In the genomic region with DNA sequence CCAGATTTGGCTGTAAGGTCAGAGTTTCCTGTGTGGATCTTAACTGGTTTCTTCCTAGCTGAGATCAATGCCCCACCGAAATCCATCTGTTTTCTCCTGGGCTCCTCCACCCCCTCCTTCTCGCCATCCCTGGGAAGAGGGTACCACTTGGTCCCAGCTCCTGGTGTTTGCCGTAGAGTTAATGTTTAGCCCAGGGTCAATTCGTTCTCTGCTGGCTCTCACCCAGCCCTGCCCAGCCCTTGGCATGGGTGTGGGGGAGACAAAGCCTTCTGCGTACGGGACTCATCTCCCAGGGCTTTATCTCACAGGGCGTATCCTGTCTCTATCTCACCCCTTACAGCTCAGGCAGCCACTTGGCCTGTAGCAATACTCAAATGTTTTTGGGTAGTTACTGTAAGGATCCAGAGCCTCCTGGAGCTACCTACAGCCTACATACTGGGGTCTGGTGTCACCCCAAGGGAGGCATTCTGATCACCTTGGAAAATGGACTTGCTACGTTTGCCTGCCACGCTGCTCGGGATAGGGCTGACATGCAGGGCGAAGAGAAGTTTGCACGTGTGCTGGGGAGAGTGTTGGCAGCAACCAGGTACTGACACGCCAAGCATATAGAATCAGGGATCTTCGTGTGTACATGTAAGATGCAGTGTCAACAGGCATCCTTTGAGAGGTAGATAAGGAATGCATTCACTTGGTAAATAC, we compare ENCODE assay signal across 30 cellular contexts.
A peak's percentile ranks its signal among the peaks of the same experiment; 100 is the strongest.
DNase-seq lines count a peak whose midpoint lies in the region; ATAC-seq, FAIRE-seq and TF ChIP-seq lines count a peak whose summit lies in the region.
"Had no signal": no experiment of that assay in that cellular context is flagged by ENCODE, and none has a peak within 500 bp of the region (broad histone marks: within the 10 kb centered on the region; RNA-seq: fewer than 3 reads in every experiment).

No MANE protein-coding gene starts in this region.

- H4K20me1 ChIP-seq in HepG2 (ENCODE audit: insufficient read depth, low read length): no peaks in the 10 kb centered on the region

- no peak overlapping the region for H2AFZ ChIP-seq in HepG2 (ENCODE audit: low read length)

- H3K9ac ChIP-seq in HepG2 (ENCODE audit: insufficient read depth, low read depth, low read length): no peak overlapping the region

- peak overlapping the region; percentile 78 for H3K27ac ChIP-seq in VCaP
- no peak overlapping the region for H3K27ac ChIP-seq in HepG2 (ENCODE audit: extremely low read length, insufficient read depth, low read length)
- no peak overlapping the region for H3K27ac ChIP-seq in testis
- H3K27ac ChIP-seq: ascending aorta, epithelial cell of prostate, WERI-Rb-1 had no signal

- H3K27me3 ChIP-seq in HepG2 (ENCODE audit: control insufficient read depth in 1 of 2, insufficient read depth in 2 of 2, low read length in 2 of 2) (no peaks in the 10 kb centered on the region), testis (no peaks in the 10 kb centered on the region)
- H3K27me3 ChIP-seq: ascending aorta, dorsolateral prefrontal cortex had no signal

- H3K4me3 ChIP-seq in HepG2 (replicated peaks in 1 of 3; ENCODE audit: insufficient read depth in 1 of 3, low read depth in 2 of 3, low read length in 3 of 3): no peak overlapping the region
- no peak overlapping the region for H3K4me3 ChIP-seq in testis
- H3K4me3 ChIP-seq: ascending aorta, dorsolateral prefrontal cortex had no signal

- 5% methylated on average over 10 of the region's 14 CpGs for WGBS in HepG2 (ENCODE audit: low lambda C conversion rate)
- WGBS in testis, 2 donors: 69 to 82% methylated on average over 14 of the region's 14 CpGs

- TF ChIP-seq EP300 in HepG2 (IDR thresholded peaks at IDR 0.05; ENCODE audit: low read depth in 2 of 2, low read length in 2 of 2) (no peak), HepG2 (CRISPR knock-in tag; IDR thresholded peaks at IDR 0.05; ENCODE audit: borderline replicate concordance) (no peak)

- no peak overlapping the region; the same call in 1 of the 2 replicates for H3K4me2 ChIP-seq in HepG2 (ENCODE audit: low read depth, low read length)

- ATAC-seq in HepG2: peak; percentile 83
- ATAC-seq: activated naive CD4-positive, alpha-beta T cell treated with anti-CD3 and anti-CD28 coated beads, Interleukin-2, amount 50 U/mL, for 72 hours; activated T-helper 17 cell treated with anti-CD3 and anti-CD28 coated beads, Interleukin-2, amount 50 U/mL, for 72 hours; stimulated activated naive B cell treated with anti-CD40 and anti-IgM and Interleukin-4, amounts not matched to agents 10 μg/mL and 1 μg/mL and 100 μg/mL, for 72 hours; T-helper 17 cell had no signal

- in situ Hi-C loops in HepG2 (cut with HindIII; ENCODE audit: extremely low pct_ligation_motif_present, low pct_unique_long_range_greater_than_20kb): loop anchor here (5.0 kb wide), 1 partner anchor 119 kb away; no protein-coding TSS in a partner anchor

- FAIRE-seq in HepG2 (lab: Jason Lieb, UNC): peak; percentile 76

- BruUV-seq in HepG2 (replicated peaks; lab: Mats Ljungman, UMichigan): no TSS peak

- TF ChIP-seq RAD21 in HepG2 (CRISPR knock-in tag; IDR thresholded peaks at IDR 0.05): no peak

- DNase-seq in HUDEP-2 (lab: John Stamatoyannopoulos, UW; ENCODE audit: unreplicated experiment in 76 of 76): peak in 55 of 76 experiments; percentile 3 to 67 (median 24)
- peak; percentile 67 for DNase-seq in HepG2 (ENCODE audit: low spot score)
- peak; percentile 60 for DNase-seq in testis
- no peak for DNase-seq in activated CD4-positive, alpha-beta T cell treated with anti-CD3 and anti-CD28 coated beads for 1 hour
- DNase-seq in NCI-H82 (lab: John Stamatoyannopoulos, UW): no peak
- no peak for DNase-seq in DMS79 treated with DMSO at 0.1 percent for 48 hours (lab: John Stamatoyannopoulos, UW)
- DNase-seq: activated CD4-positive, alpha-beta T cell treated with anti-CD3 and anti-CD28 coated beads, Interleukin-2, amount 50 U/mL, for 48 hours; activated CD8-positive, alpha-beta memory T cell treated with anti-CD3 and anti-CD28 coated beads, Interleukin-2, amount 50 U/mL, for 4 hours; CD4-positive, CD25-positive, alpha-beta regulatory T cell; central memory CD4-positive, alpha-beta T cell; DMS 273 treated with DMSO at 0.1 percent for 48 hours; dorsolateral prefrontal cortex; glutamatergic neuron; GOT3; Karpas-422; mesenchymal stem cell; naive B cell; NCI-H1694; NCI-H524; right cardiac atrium; stimulated activated CD4-positive, alpha-beta T cell treated with anti-CD3 and anti-CD28 coated beads, Interleukin-12 subunit alpha, Interleukin-12 subunit beta, amount 100 ng/mL, for 4 hours; stimulated activated CD4-positive, alpha-beta T cell treated with anti-CD3 and anti-CD28 coated beads, Interleukin-4, amount 100 ng/mL, for 24 hours; stimulated activated naive B cell treated with anti-CD40 and anti-IgM and Interleukin-4, amounts not matched to agents 10 μg/mL and 1 μg/mL and 100 μg/mL, for 72 hours; T-helper 17 cell; WERI-Rb-1 had no signal

- CTCF ChIA-PET in HepG2 (lab: Yijun Ruan, JAX; ENCODE audit: low intra/inter-chr PET ratio, low total read pairs): no interaction called here

- TF ChIP-seq POLR2A in HepG2 (IDR thresholded peaks at IDR 0.05; ENCODE audit: insufficient read depth in 1 of 2, low read depth in 2 of 2, low read length in 2 of 2): no peak
- no peak for TF ChIP-seq POLR2A in testis (IDR thresholded peaks at IDR 0.05)

- POLR2A ChIA-PET in HepG2 (lab: Yijun Ruan, JAX): no interaction called here

- H3K4me1 ChIP-seq in HepG2 (ENCODE audit: insufficient read depth, low read length) (peaks cover 28% of the 10 kb centered on the region), testis (peaks cover 12% of the 10 kb centered on the region)
- H3K4me1 ChIP-seq: ascending aorta had no signal

- TF ChIP-seq CTCF in VCaP (conservative IDR thresholded peaks at IDR 0.05): no peak
- TF ChIP-seq CTCF in HepG2 (CRISPR knock-in tag; IDR thresholded peaks at IDR 0.05): no peak
- no peak for TF ChIP-seq CTCF in testis (IDR thresholded peaks at IDR 0.05)

- intact Hi-C loops in HepG2 (cut with micrococcal nuclease; ENCODE audit: unreplicated experiment) (loop anchor here (10.0 kb wide), 1 partner anchor 57 kb away; no protein-coding TSS in a partner anchor), testis (cut with DNase I; ENCODE audit: low total_unique reads) (no loop called here)

- H3K79me2 ChIP-seq in HepG2 (ENCODE audit: insufficient read depth, low read length): no peaks in the 10 kb centered on the region

- H3K9me3 ChIP-seq in HepG2 (ENCODE audit: low read length): no peaks in the 10 kb centered on the region
- H3K9me3 ChIP-seq in testis: no peaks in the 10 kb centered on the region
- H3K9me3 ChIP-seq: ascending aorta had no signal

- H3K36me3 ChIP-seq in HepG2 (replicated peaks in 1 of 2; ENCODE audit: control insufficient read depth in 1 of 2, insufficient read depth in 2 of 2, low read length in 2 of 2) (no peaks in the 10 kb centered on the region), testis (ENCODE audit: low read depth, missing control alignments) (no peaks in the 10 kb centered on the region)
- H3K36me3 ChIP-seq: ascending aorta had no signal

TF ChIP-seq in HepG2, 621 proteins besides CTCF, POLR2A, EP300 and RAD21 (continues in another document):
- no peak for TF ChIP-seq ZNF256 (CRISPR knock-in tag; conservative IDR thresholded peaks at IDR 0.05)
- TF ChIP-seq ZNF580 (CRISPR knock-in tag; IDR thresholded peaks at IDR 0.05; ENCODE audit: borderline replicate concordance, low read depth): no peak
- peak; percentile 81 for TF ChIP-seq HNF1B (CRISPR knock-in tag; IDR thresholded peaks at IDR 0.05)
- no peak for TF ChIP-seq ZNF891 (CRISPR knock-in tag; IDR thresholded peaks at IDR 0.05)
- no peak for TF ChIP-seq ZNF180 (CRISPR knock-in tag; IDR thresholded peaks at IDR 0.05; ENCODE audit: borderline replicate concordance, low read depth)
- TF ChIP-seq RORA (CRISPR knock-in tag; IDR thresholded peaks at IDR 0.05): no peak
- TF ChIP-seq ZNF768 (CRISPR knock-in tag; IDR thresholded peaks at IDR 0.05): no peak
- TF ChIP-seq TRAFD1 (CRISPR knock-in tag; IDR thresholded peaks at IDR 0.05; ENCODE audit: borderline replicate concordance): no peak

Comparison
In these comparisons a context has a peak if more than half of its experiments do, and no peak if none do; other contexts are left out.
1. DNase-seq: peak in HUDEP-2 (55 of 76), HepG2 (single experiment) and testis (single experiment); none in activated CD4-positive, alpha-beta T cell treated with anti-CD3 and anti-CD28 coated beads for 1 hour (single experiment), NCI-H82 (single experiment) and DMS79 treated with DMSO at 0.1 percent for 48 hours (single experiment).